8 cellular contexts compared by ENCODE assay signal in the genomic region with DNA sequence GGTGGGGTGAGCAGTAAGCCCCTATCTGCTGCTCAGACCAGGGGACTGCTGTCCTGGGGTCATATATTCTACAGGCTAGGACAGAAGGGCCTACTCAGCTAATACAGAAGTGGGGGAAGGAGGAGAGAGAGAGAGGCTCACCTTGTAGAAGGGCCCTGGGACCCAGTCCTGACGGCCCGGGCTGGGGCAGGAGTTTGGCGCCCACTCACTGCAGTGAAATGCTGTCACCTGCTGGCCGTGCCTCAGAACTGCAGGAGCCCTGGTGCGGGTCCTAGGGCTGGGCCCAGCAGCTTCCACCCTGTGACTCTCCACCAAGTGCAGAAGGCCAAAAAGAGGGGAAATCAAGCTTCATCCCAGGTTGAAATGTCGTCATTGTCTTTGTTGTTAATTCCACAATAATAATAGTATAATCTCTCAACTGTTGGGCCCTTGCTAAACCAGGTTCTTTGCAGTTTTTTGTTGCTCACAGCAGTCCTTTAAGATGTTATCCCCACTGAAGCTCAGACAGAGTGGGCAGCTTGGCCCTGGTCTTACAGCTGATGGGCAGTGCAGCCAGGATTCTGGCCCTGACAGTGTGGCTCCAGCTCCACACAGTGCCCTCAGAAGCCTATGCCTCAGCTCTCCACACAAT. TPM values are rescaled to one million over a fixed set of nuclear protein-coding genes. Genes with fewer than 3 reads are reported as not detected.
A peak's percentile ranks its signal among the peaks of the same experiment; 100 is the strongest.
DNase-seq lines count a peak whose midpoint lies in the region; ATAC-seq and TF ChIP-seq lines count a peak whose summit lies in the region.

No MANE protein-coding gene starts in this region.

- TF ChIP-seq CTCF in GM10266 (IDR thresholded peaks at IDR 0.05; ENCODE audit: control insufficient read depth, insufficient read depth, low read depth, missing control alignments) (peak; percentile 99), HL-60 (IDR thresholded peaks at IDR 0.05; ENCODE audit: insufficient read depth, low read length) (peak; percentile 99), Panc1 (IDR thresholded peaks at IDR 0.05) (peak; percentile 100), fibroblast of the aortic adventitia (IDR thresholded peaks at IDR 0.05; ENCODE audit: insufficient read depth, low read length) (peak; percentile 100), neutrophil (IDR thresholded peaks at IDR 0.05) (peak; percentile 59), suprapubic skin (IDR thresholded peaks at IDR 0.05) (peak; percentile 94 to 99)

- in situ Hi-C loops in Panc1 (cut with HindIII; ENCODE audit: low pct_unique_long_range_greater_than_20kb, low sequenced_read_pairs), result no loop called here

- peak; percentile 91 for ATAC-seq in Panc1
- no peak for ATAC-seq in GM21529 (IDR thresholded peaks at IDR 0.05; ENCODE audit: unreplicated experiment)

- H3K27ac ChIP-seq in HL-60 (replicated peaks) (no peak overlapping the region), Panc1 (ENCODE audit: low read length) (no peak overlapping the region), neutrophil (no peak overlapping the region), suprapubic skin (no peak overlapping the region)

- no peak for TF ChIP-seq POLR2A in suprapubic skin (IDR thresholded peaks at IDR 0.05)

- H3K9me3 ChIP-seq in Panc1 (ENCODE audit: control insufficient read depth, insufficient read depth, low read depth, low read length) (no peaks in the 10 kb centered on the region), neutrophil (no peaks in the 10 kb centered on the region), suprapubic skin (no peaks in the 10 kb centered on the region)

- POLR2A ChIA-PET in Panc1 (lab: Charles Lee), result no interaction called here

- TF ChIP-seq EP300 in suprapubic skin (IDR thresholded peaks at IDR 0.05), result no peak

- 0% methylated on average over 3 of the region's 6 CpGs for WGBS in suprapubic skin

- no peak overlapping the region for H3K4me3 ChIP-seq in HL-60 (replicated peaks; ENCODE audit: insufficient read depth, low read length)
- H3K4me3 ChIP-seq in Panc1 (ENCODE audit: low read depth in 2 of 2, low read length in 2 of 2), result no peak overlapping the region
- H3K4me3 ChIP-seq in fibroblast of the aortic adventitia (ENCODE audit: low read depth, low read length), result no peak overlapping the region
- H3K4me3 ChIP-seq in neutrophil (ENCODE audit: low read depth in 1 of 2, low read length in 1 of 2), result no peak overlapping the region
- H3K4me3 ChIP-seq in suprapubic skin, result no peak overlapping the region

- no TSS peak for BruUV-seq in Panc1 (replicated peaks; lab: Mats Ljungman, UMichigan)

- peaks cover 10% of the 10 kb centered on the region for H3K27me3 ChIP-seq in HL-60 (ENCODE audit: insufficient read depth, poor library complexity, severe bottlenecking)
- H3K27me3 ChIP-seq in Panc1 (ENCODE audit: control insufficient read depth, insufficient read depth, low read length), result peaks cover 7% of the 10 kb centered on the region
- peaks cover 14% of the 10 kb centered on the region for H3K27me3 ChIP-seq in neutrophil
- peaks cover 8% of the 10 kb centered on the region for H3K27me3 ChIP-seq in suprapubic skin

- DNase-seq in GM10266 (ENCODE audit: extremely low spot score) (peak; percentile 81), HL-60 (ENCODE audit: low read depth in 1 of 2, low spot score in 1 of 2) (peak; percentile 13 to 58), Panc1 (ENCODE audit: low read depth, low spot score) (peak; percentile 56), fibroblast of the aortic adventitia (ENCODE audit: low read depth) (peak; percentile 55), suprapubic skin (ENCODE audit: low spot score in 2 of 2) (no peak)
- DNase-seq in activated T-helper 1 cell treated with anti-CD3 and anti-CD28 coated beads, Interleukin-2, amount 50 U/mL, for 16 hours (ENCODE audit: low read depth in 1 of 2, low spot score in 1 of 2), result peak; percentile 24 to 28

- intact Hi-C loops in Panc1 (cut with micrococcal nuclease; ENCODE audit: unreplicated experiment), result loop anchor here (1.0 to 10.0 kb wide), 4 partner anchors 96 to 629 kb away; a partner anchor contains a TSS

- CTCF ChIA-PET in Panc1 (lab: Charles Lee), result interaction anchor here (0.7 to 1.4 kb wide), 7 partner anchors 60 to 500 kb away, joined by 3 to 8 read pairs (median 4); a partner anchor contains a TSS

- no peaks in the 10 kb centered on the region for H3K36me3 ChIP-seq in Panc1 (ENCODE audit: control insufficient read depth, insufficient read depth, low read length)
- H3K36me3 ChIP-seq in neutrophil, result no peaks in the 10 kb centered on the region
- peaks cover 18% of the 10 kb centered on the region for H3K36me3 ChIP-seq in suprapubic skin

- no peaks in the 10 kb centered on the region for H3K4me1 ChIP-seq in Panc1 (ENCODE audit: control insufficient read depth, insufficient read depth, low read length)
- no peaks in the 10 kb centered on the region for H3K4me1 ChIP-seq in neutrophil (ENCODE audit: control insufficient read depth in 1 of 2, insufficient read depth in 1 of 2, low read depth in 1 of 2, low read length in 1 of 2)
- peaks cover 8% of the 10 kb centered on the region for H3K4me1 ChIP-seq in suprapubic skin

RNA-seq across cellular contexts. Expression of a gene that starts 29.6 kb away (rescaled TPM):
- total RNA-seq in Panc1 (2021; ENCODE audit: unreplicated experiment), result 0.64 TPM
- 1.1 TPM for polyA plus RNA-seq in Panc1 (2012; ENCODE audit: insufficient read length)
- total RNA-seq in fibroblast of the aortic adventitia (ENCODE audit: low replicate concordance), result not detected in 2 replicates
- total RNA-seq in suprapubic skin, result 1,000 to 10,000 TPM; 1,248 to 1,527 (median 1,455) TPM

Comparison
In these comparisons a context has a peak if more than half of its experiments do, and no peak if none do; other contexts are left out.
1. DNase-seq: peak in GM10266 (single experiment), HL-60 (2 of 2), Panc1 (single experiment), activated T-helper 1 cell treated with anti-CD3 and anti-CD28 coated beads, Interleukin-2, amount 50 U/mL, for 16 hours (2 of 2) and fibroblast of the aortic adventitia (single experiment); none in suprapubic skin (0 of 2).
2. RNA of a gene that starts 29.6 kb away (total RNA-seq): 1,248 to 1,527 TPM in suprapubic skin; 0.64 TPM in Panc1 (single experiment) and not detected in fibroblast of the aortic adventitia; every median in the first group is over 100 times any median in the second.
3. Peak in every context shown above with its lines, with median percentiles within 50 percentile points of each other: CTCF ChIP-seq.